Comparison of ENCODE assay signal across 26 cellular contexts in genomic region chr17:73681946-73682345, GRCh38.
"Had no signal": no experiment of that assay in that cellular context is flagged by ENCODE, and none has a peak within 500 bp of the region (broad histone marks: within the 10 kb centered on the region; RNA-seq: fewer than 3 reads in every experiment).

No MANE protein-coding gene starts in this region.

- DNase-seq: activated B cell treated with CpG ODN at 0.5 μM for 24 hours; activated CD4-positive, alpha-beta T cell treated with anti-CD3 and anti-CD28 coated beads for 48 hours; activated CD4-positive, alpha-beta T cell treated with anti-CD3 and anti-CD28 coated beads, Interleukin-2, amount 50 U/mL, for 1 hour; activated CD4-positive, alpha-beta T cell treated with anti-CD3 and anti-CD28 coated beads, Interleukin-2, amount 50 U/mL, for 48 hours; activated CD8-positive, alpha-beta memory T cell treated with anti-CD3 and anti-CD28 coated beads for 24 hours; activated CD8-positive, alpha-beta T cell treated with anti-CD3 and anti-CD28 coated beads for 36 hours; activated effector memory CD4-positive, alpha-beta T cell treated with anti-CD3 and anti-CD28 coated beads, Interleukin-2, amount 50 U/mL, for 16 hours; activated naive CD4-positive, alpha-beta T cell treated with anti-CD3 and anti-CD28 coated beads for 36 hours; activated naive CD8-positive, alpha-beta T cell treated with anti-CD3 and anti-CD28 coated beads for 36 hours; activated naive CD8-positive, alpha-beta T cell treated with anti-CD3 and anti-CD28 coated beads, Interleukin-2, amount 50 U/mL, for 24 hours; activated T-cell treated with anti-CD3 and anti-CD28 coated beads, Interleukin-2, amount 50 U/mL, for 4 hours; adrenal gland; aorta; body of pancreas; caudate nucleus; colonic mucosa; dorsolateral prefrontal cortex; effector memory CD4-positive, alpha-beta T cell; erythroblast; foreskin keratinocyte; gastrocnemius medialis; T-helper 2 cell; WERI-Rb-1 had no signal

- H3K27ac ChIP-seq: adrenal gland, body of pancreas, colonic mucosa, dorsolateral prefrontal cortex, esophagus muscularis mucosa, foreskin keratinocyte, gastrocnemius medialis, WERI-Rb-1 had no signal

- H3K4me3 ChIP-seq: adrenal gland, body of pancreas, colonic mucosa, dorsolateral prefrontal cortex, esophagus muscularis mucosa, gastrocnemius medialis had no signal

- H3K36me3 ChIP-seq: adrenal gland, colonic mucosa, esophagus muscularis mucosa, gastrocnemius medialis, WERI-Rb-1 had no signal

- ATAC-seq: activated CD4-positive, CD25-positive, alpha-beta regulatory T cell treated with anti-CD3 and anti-CD28 coated beads, Interleukin-2, amount 50 U/mL, for 24 hours; activated CD8-positive, alpha-beta T cell treated with anti-CD3 and anti-CD28 coated beads for 36 hours; activated naive CD8-positive, alpha-beta T cell treated with anti-CD3 and anti-CD28 coated beads, Interleukin-2, amount 50 U/mL, for 24 hours; activated T-cell treated with anti-CD3 and anti-CD28 coated beads, Interleukin-2, amount 50 U/mL, for 4 hours; activated T-helper 17 cell treated with anti-CD3 and anti-CD28 coated beads, Interleukin-2, amount 50 U/mL, for 72 hours; body of pancreas; foreskin keratinocyte; gastrocnemius medialis had no signal

- H3K4me1 ChIP-seq: adrenal gland, body of pancreas, colonic mucosa, esophagus muscularis mucosa, foreskin keratinocyte, gastrocnemius medialis had no signal

- H3K27me3 ChIP-seq: adrenal gland, body of pancreas, colonic mucosa had no signal

- H3K9me3 ChIP-seq: adrenal gland, body of pancreas, colonic mucosa, gastrocnemius medialis had no signal
